ENCODE assay signal across 1 cellular context in genomic region chr11:124746621-124747243, GRCh38.
TF ChIP-seq lines count a peak whose summit lies in the region.

No MANE protein-coding gene starts in this region.

TF ChIP-seq in HepG2, 621 proteins besides CTCF, POLR2A, EP300 and RAD21 (continued from another document and continues in another):
- TF ChIP-seq ZNF142 (CRISPR knock-in tag; IDR thresholded peaks at IDR 0.05), result 0 out of 2 replicates have a peak, but pooled peaks have one; percentile 48
- TF ChIP-seq GRHL1 (CRISPR knock-in tag; conservative IDR thresholded peaks at IDR 0.05), result no peak
- no peak for TF ChIP-seq DZIP1 (CRISPR knock-in tag; IDR thresholded peaks at IDR 0.05)
- no peak for TF ChIP-seq ZNF792 (CRISPR knock-in tag; IDR thresholded peaks at IDR 0.05)
- TF ChIP-seq ZIK1 (CRISPR knock-in tag; IDR thresholded peaks at IDR 0.05; ENCODE audit: borderline replicate concordance, low read depth), result no peak
- TF ChIP-seq ZNF737 (CRISPR knock-in tag; IDR thresholded peaks at IDR 0.05; ENCODE audit: borderline replicate concordance), result no peak
- peak; percentile 73; the same call in 1 of the 2 replicates for TF ChIP-seq SAFB2 (CRISPR knock-in tag; IDR thresholded peaks at IDR 0.05; ENCODE audit: borderline replicate concordance, low read depth)
- no peak for TF ChIP-seq ZNF10 (CRISPR knock-in tag; IDR thresholded peaks at IDR 0.05; ENCODE audit: borderline replicate concordance, low read depth)
- TF ChIP-seq CBFB (CRISPR knock-in tag; IDR thresholded peaks at IDR 0.05), result no peak
- 0 out of 2 replicates have a peak, but pooled peaks have one; percentile 36 for TF ChIP-seq MLX (CRISPR knock-in tag; IDR thresholded peaks at IDR 0.05)
- no peak for TF ChIP-seq FOXM1 (CRISPR knock-in tag; IDR thresholded peaks at IDR 0.05)
- no peak for TF ChIP-seq MZF1 (CRISPR knock-in tag; IDR thresholded peaks at IDR 0.05; ENCODE audit: borderline replicate concordance)
- no peak for TF ChIP-seq KDM1A (CRISPR knock-in tag; IDR thresholded peaks at IDR 0.05)
- TF ChIP-seq AKNA (CRISPR knock-in tag; IDR thresholded peaks at IDR 0.05; ENCODE audit: borderline replicate concordance), result no peak
- TF ChIP-seq TGIF2 (CRISPR knock-in tag; IDR thresholded peaks at IDR 0.05), result no peak
- no peak for TF ChIP-seq BORCS8-MEF2B (CRISPR knock-in tag; IDR thresholded peaks at IDR 0.05)
- no peak for TF ChIP-seq DBP (CRISPR knock-in tag; IDR thresholded peaks at IDR 0.05; ENCODE audit: not compliant biosample characterization)
- TF ChIP-seq ZNF598 (CRISPR knock-in tag; IDR thresholded peaks at IDR 0.05; ENCODE audit: borderline replicate concordance), result peak; percentile 76; the same call in 1 of the 2 replicates
- no peak for TF ChIP-seq IKZF5 (CRISPR knock-in tag; IDR thresholded peaks at IDR 0.05)
- TF ChIP-seq SPEN (CRISPR knock-in tag; IDR thresholded peaks at IDR 0.05; ENCODE audit: low read depth), result peak; percentile 68
- no peak; the same call in 1 of the 2 replicates for TF ChIP-seq ZNF574 (CRISPR knock-in tag; IDR thresholded peaks at IDR 0.05)
- 0 out of 2 replicates have a peak, but pooled peaks have one; percentile 3 for TF ChIP-seq ZFX (CRISPR knock-in tag; IDR thresholded peaks at IDR 0.05; ENCODE audit: low read depth)
- TF ChIP-seq ELF1 (CRISPR knock-in tag; IDR thresholded peaks at IDR 0.05), result peak; percentile 53; the same call in 1 of the 2 replicates
- no peak for TF ChIP-seq STAT6 (CRISPR knock-in tag; IDR thresholded peaks at IDR 0.05; ENCODE audit: borderline replicate concordance)
- TF ChIP-seq ATF7 (IDR thresholded peaks at IDR 0.05), result no peak
- TF ChIP-seq ATF7 (CRISPR knock-in tag; IDR thresholded peaks at IDR 0.05), result no peak
- TF ChIP-seq ARNT2 (CRISPR knock-in tag; IDR thresholded peaks at IDR 0.05; ENCODE audit: low read depth), result 0 out of 2 replicates have a peak, but pooled peaks have one; percentile 53
- TF ChIP-seq ZNF34 (CRISPR knock-in tag; IDR thresholded peaks at IDR 0.05; ENCODE audit: borderline replicate concordance), result 0 out of 2 replicates have a peak, but pooled peaks have one; percentile 7
- TF ChIP-seq KDM5B (CRISPR knock-in tag; IDR thresholded peaks at IDR 0.05; ENCODE audit: borderline replicate concordance), result peak; percentile 56; the same call in 1 of the 2 replicates
